8 cellular contexts compared by ENCODE assay signal in genomic region chr4:81471361-81472248, GRCh38. TPM values are rescaled to one million over a fixed set of nuclear protein-coding genes. Genes with fewer than 3 reads are reported as not detected.
DNase-seq lines count a peak whose midpoint lies in the region; ATAC-seq, FAIRE-seq and TF ChIP-seq lines count a peak whose summit lies in the region.

RASGEF1B (minus strand) TSS chr4:81471907; CDS start chr4:81459508, 12,399 bp downstream.

- H3K27ac Mint-ChIP-seq in activated CD4-positive, alpha-beta T cell treated with anti-CD3 and anti-CD28 coated beads, Interleukin-2, amount 10 ng/mL, durations not matched to agents 24 days and 14 days, result peak within 1 kb of the TSS; percentile 93

- intact Hi-C loops in activated CD4-positive, alpha-beta T cell treated with anti-CD3 and anti-CD28 coated beads, Interleukin-2, amount 10 ng/mL, durations not matched to agents 24 days and 14 days (cut with micrococcal nuclease), result loop anchor here (1.0 to 5.0 kb wide), 9 partner anchors 21 to 902 kb away; partner anchors contain the start of gene HNRNPD
- intact Hi-C loops in colonic mucosa (cut with DNase I), result loop anchor here (10.0 kb wide), 1 partner anchor 93 kb away; no protein-coding TSS in a partner anchor

- H3K4me1 ChIP-seq in colonic mucosa, result peaks cover 6% of the 10 kb centered on the region

- H3K4me1 Mint-ChIP-seq in activated CD4-positive, alpha-beta T cell treated with anti-CD3 and anti-CD28 coated beads, Interleukin-2, amount 10 ng/mL, durations not matched to agents 24 days and 14 days, result peaks cover 30% of the 10 kb centered on the region

- no peaks in the 10 kb centered on the region for H3K9me3 Mint-ChIP-seq in activated CD4-positive, alpha-beta T cell treated with anti-CD3 and anti-CD28 coated beads, Interleukin-2, amount 10 ng/mL, durations not matched to agents 24 days and 14 days

- peak within 1 kb of the TSS; percentile 98 for H3K27ac ChIP-seq in colonic mucosa

- H3K36me3 ChIP-seq in colonic mucosa, result no peaks in the 10 kb centered on the region

- DNase-seq in AG10803 (ENCODE audit: low read depth) (peak; percentile 45), GM19239 (ENCODE audit: insufficient read length, low spot score) (peak; percentile 70), NCI-H510A treated with DMSO at 0.1 percent for 48 hours (lab: John Stamatoyannopoulos, UW) (peak; percentile 71), colonic mucosa (peak; percentile 92), left kidney (ENCODE audit: low read depth, low spot score) (peak; percentile 95)
- peak; percentile 98 for DNase-seq in activated CD4-positive, alpha-beta T cell treated with anti-CD3 and anti-CD28 coated beads, Interleukin-2, amount 10 ng/mL, durations not matched to agents 24 days and 14 days
- peak; percentile 93 for DNase-seq in stimulated activated CD4-positive, alpha-beta T cell treated with anti-CD3 and anti-CD28 coated beads, Interleukin-1b, Interleukin-23, amount 100 ng/mL, for 48 hours

- no peak for FAIRE-seq in GM19239 (lab: Jason Lieb, UNC)

- H3K36me3 Mint-ChIP-seq in activated CD4-positive, alpha-beta T cell treated with anti-CD3 and anti-CD28 coated beads, Interleukin-2, amount 10 ng/mL, durations not matched to agents 24 days and 14 days (ENCODE audit: low read depth), result no peaks in the 10 kb centered on the region

- H3K9ac ChIP-seq in colonic mucosa (ENCODE audit: low read depth in 2 of 2, low read length in 2 of 2), result peak within 1 kb of the TSS; percentile 94 to 99

- peak; percentile 97 for ATAC-seq in HG03432 (IDR thresholded peaks at IDR 0.05; ENCODE audit: unreplicated experiment)

- H3K27me3 ChIP-seq in colonic mucosa, result no peaks in the 10 kb centered on the region

- H3K9me3 ChIP-seq in colonic mucosa, result no peaks in the 10 kb centered on the region

- no peak for TF ChIP-seq CTCF in AG10803 (conservative IDR thresholded peaks at IDR 0.05; ENCODE audit: low read length)
- no peak for TF ChIP-seq CTCF in colonic mucosa (IDR thresholded peaks at IDR 0.05)

- peaks cover 11% of the 10 kb centered on the region for H3K27me3 Mint-ChIP-seq in activated CD4-positive, alpha-beta T cell treated with anti-CD3 and anti-CD28 coated beads, Interleukin-2, amount 10 ng/mL, durations not matched to agents 24 days and 14 days

- H3K4me3 ChIP-seq in AG10803 (ENCODE audit: low read length) (peak within 1 kb of the TSS; percentile 64), colonic mucosa (peak within 1 kb of the TSS; percentile 82)

- H3K4me3 Mint-ChIP-seq in activated CD4-positive, alpha-beta T cell treated with anti-CD3 and anti-CD28 coated beads, Interleukin-2, amount 10 ng/mL, durations not matched to agents 24 days and 14 days, result peak within 1 kb of the TSS; percentile 88

RNA-seq across cellular contexts. Expression of gene RASGEF1B, which starts in this region (rescaled TPM):
- 3.9 and 5.5 TPM in 2 replicates for total RNA-seq in activated CD4-positive, alpha-beta T cell treated with anti-CD3 and anti-CD28 coated beads, Interleukin-2, amount 10 ng/mL, durations not matched to agents 24 days and 14 days
- total RNA-seq in colonic mucosa, result 10 to 100 TPM in 1 of 2 donors, 1 to 10 TPM in 1; 7.8 to 24.5 TPM

Comparison
In these comparisons a context has a peak if more than half of its experiments do, and no peak if none do; other contexts are left out.
1. Peak in every context shown above with its lines: DNase-seq, ATAC-seq, H3K4me3 ChIP-seq and H3K27ac ChIP-seq.
2. DNase-seq: peak in every context shown above with its lines; median percentile 98 in activated CD4-positive, alpha-beta T cell treated with anti-CD3 and anti-CD28 coated beads, Interleukin-2, amount 10 ng/mL, durations not matched to agents 24 days and 14 days; 95 in left kidney; 93 in stimulated activated CD4-positive, alpha-beta T cell treated with anti-CD3 and anti-CD28 coated beads, Interleukin-1b, Interleukin-23, amount 100 ng/mL, for 48 hours; 92 in colonic mucosa; 71 in NCI-H510A treated with DMSO at 0.1 percent for 48 hours; 70 in GM19239; 45 in AG10803.